Comparison of ENCODE assay signal across 8 cellular contexts in genomic region chr2:143177081-143177786, GRCh38. TPM values are rescaled to one million over a fixed set of nuclear protein-coding genes. Genes with fewer than 3 reads are reported as not detected.
DNase-seq lines count a peak whose midpoint lies in the region; ATAC-seq and TF ChIP-seq lines count a peak whose summit lies in the region.

No MANE protein-coding gene starts in this region.

- peak overlapping the region; percentile 82 for H3K27ac Mint-ChIP-seq in activated naive CD8-positive, alpha-beta T cell treated with anti-CD3 and anti-CD28 coated beads, Interleukin-2, amount 50 U/mL, for 24 hours

- peak; percentile 4 for DNase-seq in AG08396 (ENCODE audit: low spot score)
- no peak for DNase-seq in activated naive CD8-positive, alpha-beta T cell treated with anti-CD3 and anti-CD28 coated beads, Interleukin-2, amount 50 U/mL, for 24 hours
- no peak for DNase-seq in upper lobe of left lung
- no peak for DNase-seq in medulla oblongata (ENCODE audit: extremely low spot score)
- DNase-seq in ascending aorta (ENCODE audit: low spot score in 2 of 2) = no peak
- DNase-seq in SIG-M5 (lab: John Stamatoyannopoulos, UW) = no peak

- 53 to 57% methylated on average over 5 of the region's 5 CpGs for WGBS in upper lobe of left lung, 2 donors

- H3K9me3 Mint-ChIP-seq in activated naive CD8-positive, alpha-beta T cell treated with anti-CD3 and anti-CD28 coated beads, Interleukin-2, amount 50 U/mL, for 24 hours = peaks cover 5% of the 10 kb centered on the region

- H3K4me1 ChIP-seq in upper lobe of left lung = no peaks in the 10 kb centered on the region
- no peaks in the 10 kb centered on the region for H3K4me1 ChIP-seq in ascending aorta

- TF ChIP-seq CTCF in upper lobe of left lung (IDR thresholded peaks at IDR 0.05) = no peak
- no peak for TF ChIP-seq CTCF in ascending aorta (IDR thresholded peaks at IDR 0.05)

- H3K9me3 ChIP-seq in upper lobe of left lung (peaks cover 4 to 7% (median 5%) of the 10 kb centered on the region in 4 donors), ascending aorta (peaks cover 0 to 18% of the 10 kb centered on the region in 2 donors)

- H3K27ac ChIP-seq in upper lobe of left lung (peak overlapping the region; percentile 6 to 55 (median 30)), ascending aorta (no peak overlapping the region)

- peaks cover 10% of the 10 kb centered on the region for H3K36me3 Mint-ChIP-seq in activated naive CD8-positive, alpha-beta T cell treated with anti-CD3 and anti-CD28 coated beads, Interleukin-2, amount 50 U/mL, for 24 hours (ENCODE audit: low read depth)

- H3K36me3 ChIP-seq in upper lobe of left lung = no peaks in the 10 kb centered on the region
- no peaks in the 10 kb centered on the region for H3K36me3 ChIP-seq in ascending aorta

- peak overlapping the region in 3 of 4 donors; percentile 7 to 30 (median 13) for H3K4me3 ChIP-seq in upper lobe of left lung
- peak overlapping the region in 1 of 2 donors; percentile 12 for H3K4me3 ChIP-seq in ascending aorta

- H3K27me3 ChIP-seq in upper lobe of left lung (no peaks in the 10 kb centered on the region), ascending aorta (no peaks in the 10 kb centered on the region)

- no peak for TF ChIP-seq POLR2A in upper lobe of left lung (IDR thresholded peaks at IDR 0.05)

- intact Hi-C loops in ascending aorta (cut with DNase I) = no loop called here

- peak overlapping the region; percentile 74 for H3K4me3 Mint-ChIP-seq in activated naive CD8-positive, alpha-beta T cell treated with anti-CD3 and anti-CD28 coated beads, Interleukin-2, amount 50 U/mL, for 24 hours

- H3K27me3 Mint-ChIP-seq in activated naive CD8-positive, alpha-beta T cell treated with anti-CD3 and anti-CD28 coated beads, Interleukin-2, amount 50 U/mL, for 24 hours = no peaks in the 10 kb centered on the region

- no peak for TF ChIP-seq EP300 in upper lobe of left lung (IDR thresholded peaks at IDR 0.05)

- peaks cover 47% of the 10 kb centered on the region for H3K4me1 Mint-ChIP-seq in activated naive CD8-positive, alpha-beta T cell treated with anti-CD3 and anti-CD28 coated beads, Interleukin-2, amount 50 U/mL, for 24 hours

- peak; percentile 94 for ATAC-seq in GM19035 (IDR thresholded peaks at IDR 0.05; ENCODE audit: unreplicated experiment)
- ATAC-seq in HG03095 (IDR thresholded peaks at IDR 0.05; ENCODE audit: unreplicated experiment) = peak; percentile 94
- peak; percentile 48 for ATAC-seq in activated naive CD8-positive, alpha-beta T cell treated with anti-CD3 and anti-CD28 coated beads, Interleukin-2, amount 50 U/mL, for 24 hours
- no peak for ATAC-seq in upper lobe of left lung (ENCODE audit: low FRiP score in 2 of 2)

RNA-seq across cellular contexts. Expression of gene ARHGAP15, which starts 48.0 kb away (rescaled TPM):
- total RNA-seq in upper lobe of left lung = 10 to 100 TPM; 11.9 to 57.6 (median 17.5) TPM
- 1.4 TPM for total RNA-seq in ascending aorta

Comparison
In these comparisons a context has a peak if more than half of its experiments do, and no peak if none do; other contexts are left out.
1. ATAC-seq: peak in GM19035 (single experiment), HG03095 (single experiment) and activated naive CD8-positive, alpha-beta T cell treated with anti-CD3 and anti-CD28 coated beads, Interleukin-2, amount 50 U/mL, for 24 hours (single experiment); none in upper lobe of left lung (0 of 2).
2. H3K27ac ChIP-seq: peak in upper lobe of left lung (4 of 4); none in ascending aorta (0 of 2).